14 cellular contexts compared by ENCODE assay signal in the genomic region with DNA sequence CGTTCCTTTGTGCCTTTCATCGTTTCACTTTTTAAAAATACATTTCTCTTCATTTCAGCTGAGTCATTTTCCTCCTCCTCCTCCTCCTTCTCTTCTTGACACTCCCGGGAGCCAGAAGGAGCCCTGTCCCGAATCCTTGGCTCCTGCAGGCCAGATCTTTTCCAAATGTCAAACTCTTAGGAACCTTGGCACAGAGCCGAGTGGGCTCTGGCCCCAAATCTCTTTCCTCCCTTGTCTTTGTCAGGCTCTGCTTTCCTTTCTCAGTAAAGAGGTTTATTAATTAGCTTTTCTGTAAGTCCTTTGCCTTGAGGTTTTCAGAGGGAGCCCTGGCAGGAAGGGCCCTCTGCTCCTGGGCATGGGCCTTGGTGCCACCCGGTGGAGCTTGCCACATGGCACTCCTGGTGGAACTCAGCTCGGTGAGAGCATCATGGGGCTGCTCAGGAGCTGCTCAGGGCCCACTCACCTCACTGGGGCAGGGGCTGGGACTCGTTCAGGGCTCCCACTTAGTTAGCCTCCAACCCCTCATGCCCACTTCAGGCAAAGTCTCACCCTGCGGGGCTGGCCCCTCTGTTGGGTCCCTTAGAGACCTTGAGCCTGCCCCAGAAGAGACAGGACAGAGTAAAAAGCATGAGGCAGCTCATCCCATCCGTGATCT. TPM values are rescaled to one million over a fixed set of nuclear protein-coding genes. Genes with fewer than 3 reads are reported as not detected.
DNase-seq lines count a peak whose midpoint lies in the region; ATAC-seq, FAIRE-seq and TF ChIP-seq lines count a peak whose summit lies in the region.
"Had no signal": no experiment of that assay in that cellular context is flagged by ENCODE, and none has a peak within 500 bp of the region (broad histone marks: within the 10 kb centered on the region; RNA-seq: fewer than 3 reads in every experiment).

No MANE protein-coding gene starts in this region.

- peaks cover 21 to 46% (median 41%) of the 10 kb centered on the region in 4 donors for H3K4me1 ChIP-seq in esophagus muscularis mucosa

- H3K9me3 Mint-ChIP-seq in HFFc6 = peaks cover 12% of the 10 kb centered on the region

- peaks cover 24% of the 10 kb centered on the region for H3K36me3 Mint-ChIP-seq in HFFc6 (ENCODE audit: low read depth)

- DNase-seq in HFFc6 (no peak), esophagus muscularis mucosa (ENCODE audit: extremely low spot score) (no peak), middle frontal gyrus (ENCODE audit: extremely low spot score, low spot score) (peak; percentile 17), superior temporal gyrus (ENCODE audit: extremely low spot score) (peak; percentile 52), urothelium cell line (ENCODE audit: low spot score) (no peak)
- DNase-seq in activated CD4-positive, alpha-beta T cell treated with anti-CD3 and anti-CD28 coated beads for 48 hours = no peak
- DNase-seq: activated CD4-positive, CD25-positive, alpha-beta regulatory T cell; KBM-7; NCI-H2227 treated with DMSO at 0.1 percent for 48 hours; nephron progenitor cell; stimulated activated CD4-positive, alpha-beta T cell treated with anti-CD3 and anti-CD28 coated beads, Interleukin-4, amount 100 ng/mL, for 4 hours had no signal

- H3K4me1 Mint-ChIP-seq in HFFc6 (ENCODE audit: low read depth) = peaks cover 33% of the 10 kb centered on the region

- H3K27me3 ChIP-seq in esophagus muscularis mucosa = no peaks in the 10 kb centered on the region

- H3K4me3 Mint-ChIP-seq in HFFc6 = peak overlapping the region; percentile 44
- H3K4me3 Mint-ChIP-seq: dendritic cell treated with granulocyte-macrophage colony-stimulating factor and Interleukin-4, amounts not matched to agents 40 ng/mL and 50 ng/mL, for 4 days; nephron progenitor cell had no signal

- ATAC-seq in HG02763 (IDR thresholded peaks at IDR 0.05; ENCODE audit: unreplicated experiment) (no peak), HG02623 (IDR thresholded peaks at IDR 0.05; ENCODE audit: unreplicated experiment) (no peak)

- intact Hi-C loops in esophagus muscularis mucosa (cut with DNase I) = no loop called here

- peaks cover 0 to 9% (median 4%) of the 10 kb centered on the region in 4 donors for H3K9me3 ChIP-seq in esophagus muscularis mucosa

- H3K27me3 Mint-ChIP-seq in HFFc6 (ENCODE audit: insufficient read depth) = peaks cover 3% of the 10 kb centered on the region

- FAIRE-seq in urothelium cell line (lab: Jason Lieb, UNC) = no peak

- no peak for TF ChIP-seq POLR2A in esophagus muscularis mucosa (IDR thresholded peaks at IDR 0.05; ENCODE audit: low read depth)

- no peaks in the 10 kb centered on the region for H3K36me3 ChIP-seq in esophagus muscularis mucosa

- TF ChIP-seq CTCF in HFFc6 (IDR thresholded peaks at IDR 0.05) (peak; percentile 21; the same call in 1 of the 2 replicates), esophagus muscularis mucosa (IDR thresholded peaks at IDR 0.05) (no peak)

- H3K4me3 ChIP-seq in esophagus muscularis mucosa = peak overlapping the region in 1 of 4 donors; percentile 3

- peak overlapping the region; percentile 78 to 80 (median 80) for H3K27ac ChIP-seq in esophagus muscularis mucosa (replicated peaks in 1 of 4)

- peak overlapping the region; percentile 93 for H3K27ac Mint-ChIP-seq in HFFc6
- H3K27ac Mint-ChIP-seq: dendritic cell treated with granulocyte-macrophage colony-stimulating factor and Interleukin-4, amounts not matched to agents 40 ng/mL and 50 ng/mL, for 4 days had no signal

- TF ChIP-seq EP300 in esophagus muscularis mucosa (IDR thresholded peaks at IDR 0.05) = no peak

- 25% methylated on average over 10 of the region's 10 CpGs for WGBS in esophagus muscularis mucosa

RNA-seq across cellular contexts. Expression of gene STC2, which starts 17.2 kb away (rescaled TPM):
- total RNA-seq in HFFc6 (2021; fragmentation: NEBNext Ultra II Directional; extraction: Animal tissue kit (Norgen Biotek cat#: 25700)) = 10 to 100 TPM; 66.3 to 89.0 (median 71.5) TPM
- 100 to 1,000 TPM in 1 of 4 donors, 10 to 100 TPM in 3; 72.4 to 130 (median 78.1) TPM for total RNA-seq in esophagus muscularis mucosa

Comparison
In these comparisons a context has a peak if more than half of its experiments do, and no peak if none do; other contexts are left out.
1. DNase-seq: peak in middle frontal gyrus (single experiment) and superior temporal gyrus (single experiment); none in HFFc6 (single experiment), esophagus muscularis mucosa (single experiment), urothelium cell line (single experiment) and activated CD4-positive, alpha-beta T cell treated with anti-CD3 and anti-CD28 coated beads for 48 hours (single experiment).